ENCODE assay signal across 37 cellular contexts in the genomic region with DNA sequence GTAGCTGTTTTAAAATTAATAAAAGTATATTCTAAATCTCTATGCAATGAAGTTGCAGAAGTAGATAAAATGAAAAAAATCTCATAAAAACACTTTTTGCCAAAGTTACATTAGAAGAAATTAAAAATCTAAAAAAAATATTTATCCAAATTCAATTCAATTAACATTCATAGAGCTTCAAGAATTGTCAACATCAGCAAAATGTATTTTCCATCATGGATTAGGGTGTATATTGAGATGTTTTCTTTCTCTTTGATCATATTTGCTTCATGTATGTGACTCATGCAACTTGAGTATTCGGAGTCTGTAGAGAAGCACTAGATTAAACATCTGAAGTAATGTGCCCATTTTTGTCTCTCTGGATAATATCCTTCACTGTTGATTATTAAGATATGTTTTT.
"Had no signal": no experiment of that assay in that cellular context is flagged by ENCODE, and none has a peak within 500 bp of the region (broad histone marks: within the 10 kb centered on the region; RNA-seq: fewer than 3 reads in every experiment).

No MANE protein-coding gene starts in this region.

- H3K27ac Mint-ChIP-seq: activated B cell treated with CpG ODN at 0.5 μM for 24 hours; activated CD4-positive, alpha-beta memory T cell treated with anti-CD3 and anti-CD28 coated beads, Interleukin-2, amount 10 ng/mL, durations not matched to agents 7 days and 5 days; activated CD4-positive, alpha-beta T cell treated with anti-CD3 and anti-CD28 coated beads for 36 hours; activated CD4-positive, alpha-beta T cell treated with anti-CD3 and anti-CD28 coated beads, Interleukin-2, amount 10 ng/mL, durations not matched to agents 7 days and 5 days; activated CD8-positive, alpha-beta memory T cell treated with anti-CD3 and anti-CD28 coated beads, Interleukin-2, amount 10 ng/mL, durations not matched to agents 7 days and 5 days; activated CD8-positive, alpha-beta T cell treated with anti-CD3 and anti-CD28 coated beads, Interleukin-2, amount 10 ng/mL, durations not matched to agents 7 days and 5 days; activated naive CD4-positive, alpha-beta T cell treated with anti-CD3 and anti-CD28 coated beads, Interleukin-2, amount 10 ng/mL, durations not matched to agents 7 days and 5 days; activated naive CD4-positive, alpha-beta T cell treated with anti-CD3 and anti-CD28 coated beads, Interleukin-2, amount 50 U/mL, for 24 hours; activated naive CD8-positive, alpha-beta T cell; activated naive CD8-positive, alpha-beta T cell treated with anti-CD3 and anti-CD28 coated beads, Interleukin-2, amount 10 ng/mL, durations not matched to agents 7 days and 5 days; activated naive CD8-positive, alpha-beta T cell treated with anti-CD3 and anti-CD28 coated beads, Interleukin-2, amount 50 U/mL, for 24 hours; activated T-cell treated with anti-CD3 and anti-CD28 coated beads, Interleukin-2, amount 50 U/mL, for 24 hours; activated T-helper 2 cell treated with anti-CD3 and anti-CD28 coated beads, Interferon-gamma antibody, Interleukin-2, Interleukin-4, amounts not matched to agents 10 μg/mL and 5 μg/mL and 100 μg/mL, durations not matched to agents 14 hours and 24 hours and 36 hours; brain; T-helper 1 cell treated with Interleukin-12 subunit alpha and Interleukin-12 subunit beta and Interleukin-4 antibody, amounts not matched to agents 30 μg/mL and 1 μg/mL, for 36 hours; T-helper 2 cell treated with Interferon-gamma antibody and Interleukin-4, amounts not matched to agents 5 μg/mL and 100 μg/mL, for 36 hours had no signal

- H3K36me3 Mint-ChIP-seq: activated CD8-positive, alpha-beta memory T cell treated with anti-CD3 and anti-CD28 coated beads, Interleukin-2, amount 10 ng/mL, durations not matched to agents 7 days and 5 days; activated naive CD4-positive, alpha-beta T cell treated with anti-CD3 and anti-CD28 coated beads, Interleukin-2, amount 10 ng/mL, durations not matched to agents 7 days and 5 days; activated naive CD4-positive, alpha-beta T cell treated with anti-CD3 and anti-CD28 coated beads, Interleukin-2, amount 50 U/mL, for 24 hours; activated naive CD8-positive, alpha-beta T cell; activated naive CD8-positive, alpha-beta T cell treated with anti-CD3 and anti-CD28 coated beads, Interleukin-2, amount 10 ng/mL, durations not matched to agents 7 days and 5 days; brain had no signal

- H3K9me3 ChIP-seq: ascending aorta had no signal

- ATAC-seq: activated CD4-positive, alpha-beta T cell treated with anti-CD3 and anti-CD28 coated beads for 36 hours; activated CD4-positive, CD25-positive, alpha-beta regulatory T cell treated with anti-CD3 and anti-CD28 coated beads, Interleukin-2, amount 50 U/mL, for 24 hours; activated CD8-positive, alpha-beta memory T cell treated with anti-CD3 and anti-CD28 coated beads, Interleukin-2, amount 10 ng/mL, durations not matched to agents 7 days and 5 days; activated CD8-positive, alpha-beta T cell treated with anti-CD3 and anti-CD28 coated beads, Interleukin-2, amount 10 ng/mL, durations not matched to agents 7 days and 5 days; activated naive CD8-positive, alpha-beta T cell treated with anti-CD3 and anti-CD28 coated beads, Interleukin-2, amount 50 U/mL, for 24 hours had no signal

- H3K4me3 Mint-ChIP-seq: activated B cell treated with CpG ODN at 0.5 μM for 24 hours; activated CD4-positive, alpha-beta memory T cell treated with anti-CD3 and anti-CD28 coated beads, Interleukin-2, amount 10 ng/mL, durations not matched to agents 7 days and 5 days; activated CD4-positive, alpha-beta T cell treated with anti-CD3 and anti-CD28 coated beads for 36 hours; activated CD4-positive, alpha-beta T cell treated with anti-CD3 and anti-CD28 coated beads, Interleukin-2, amount 10 ng/mL, durations not matched to agents 7 days and 5 days; activated CD8-positive, alpha-beta memory T cell treated with anti-CD3 and anti-CD28 coated beads, Interleukin-2, amount 10 ng/mL, durations not matched to agents 7 days and 5 days; activated CD8-positive, alpha-beta T cell treated with anti-CD3 and anti-CD28 coated beads, Interleukin-2, amount 10 ng/mL, durations not matched to agents 7 days and 5 days; activated naive CD4-positive, alpha-beta T cell treated with anti-CD3 and anti-CD28 coated beads, Interleukin-2, amount 10 ng/mL, durations not matched to agents 7 days and 5 days; activated naive CD4-positive, alpha-beta T cell treated with anti-CD3 and anti-CD28 coated beads, Interleukin-2, amount 50 U/mL, for 24 hours; activated naive CD8-positive, alpha-beta T cell; activated naive CD8-positive, alpha-beta T cell treated with anti-CD3 and anti-CD28 coated beads, Interleukin-2, amount 10 ng/mL, durations not matched to agents 7 days and 5 days; activated naive CD8-positive, alpha-beta T cell treated with anti-CD3 and anti-CD28 coated beads, Interleukin-2, amount 50 U/mL, for 24 hours; activated T-cell treated with anti-CD3 and anti-CD28 coated beads, Interleukin-2, amount 50 U/mL, for 24 hours; brain; central memory CD8-positive, alpha-beta T cell; T-helper 1 cell treated with Interleukin-12 subunit alpha and Interleukin-12 subunit beta and Interleukin-4 antibody, amounts not matched to agents 30 μg/mL and 1 μg/mL, for 36 hours; T-helper 2 cell treated with Interferon-gamma antibody and Interleukin-4, amounts not matched to agents 5 μg/mL and 100 μg/mL, for 36 hours had no signal

- H3K27me3 ChIP-seq: ascending aorta, cardiac muscle cell had no signal

- H3K4me3 ChIP-seq: ascending aorta, cardiac muscle cell had no signal

- H3K27ac ChIP-seq: ascending aorta, cardiac muscle cell, VCaP had no signal

- H3K4me1 ChIP-seq: ascending aorta had no signal

- H3K9me3 Mint-ChIP-seq: activated B cell treated with CpG ODN at 0.5 μM for 24 hours; activated CD4-positive, alpha-beta memory T cell treated with anti-CD3 and anti-CD28 coated beads, Interleukin-2, amount 10 ng/mL, durations not matched to agents 7 days and 5 days; activated CD4-positive, alpha-beta T cell treated with anti-CD3 and anti-CD28 coated beads, Interleukin-2, amount 10 ng/mL, durations not matched to agents 7 days and 5 days; activated naive CD4-positive, alpha-beta T cell treated with anti-CD3 and anti-CD28 coated beads, Interleukin-2, amount 10 ng/mL, durations not matched to agents 7 days and 5 days; activated naive CD8-positive, alpha-beta T cell treated with anti-CD3 and anti-CD28 coated beads, Interleukin-2, amount 10 ng/mL, durations not matched to agents 7 days and 5 days; activated naive CD8-positive, alpha-beta T cell treated with anti-CD3 and anti-CD28 coated beads, Interleukin-2, amount 50 U/mL, for 24 hours; activated T-cell treated with anti-CD3 and anti-CD28 coated beads, Interleukin-2, amount 50 U/mL, for 24 hours; activated T-helper 2 cell treated with anti-CD3 and anti-CD28 coated beads, Interferon-gamma antibody, Interleukin-2, Interleukin-4, amounts not matched to agents 10 μg/mL and 5 μg/mL and 100 μg/mL, durations not matched to agents 14 hours and 24 hours and 36 hours; central memory CD8-positive, alpha-beta T cell; T-helper 2 cell treated with Interferon-gamma antibody and Interleukin-4, amounts not matched to agents 5 μg/mL and 100 μg/mL, for 36 hours had no signal

- DNase-seq: activated B cell treated with CpG ODN at 0.5 μM for 24 hours; activated CD4-positive, alpha-beta memory T cell treated with anti-CD3 and anti-CD28 coated beads, Interleukin-2, amount 10 ng/mL, durations not matched to agents 7 days and 5 days; activated CD4-positive, alpha-beta T cell treated with anti-CD3 and anti-CD28 coated beads for 1 hour; activated CD4-positive, alpha-beta T cell treated with anti-CD3 and anti-CD28 coated beads for 36 hours; activated CD4-positive, alpha-beta T cell treated with anti-CD3 and anti-CD28 coated beads for 48 hours; activated CD4-positive, alpha-beta T cell treated with anti-CD3 and anti-CD28 coated beads, Interleukin-2, amount 10 ng/mL, durations not matched to agents 7 days and 5 days; activated CD4-positive, alpha-beta T cell treated with anti-CD3 and anti-CD28 coated beads, Interleukin-2, amount 50 U/mL, for 48 hours; activated CD8-positive, alpha-beta memory T cell treated with anti-CD3 and anti-CD28 coated beads for 24 hours; activated CD8-positive, alpha-beta memory T cell treated with anti-CD3 and anti-CD28 coated beads, Interleukin-2, amount 10 ng/mL, durations not matched to agents 7 days and 5 days; activated CD8-positive, alpha-beta memory T cell treated with anti-CD3 and anti-CD28 coated beads, Interleukin-2, amount 50 U/mL, for 48 hours; activated CD8-positive, alpha-beta T cell treated with anti-CD3 and anti-CD28 coated beads, Interleukin-2, amount 10 ng/mL, durations not matched to agents 7 days and 5 days; activated effector memory CD4-positive, alpha-beta T cell treated with Interleukin-2 at 50 U/mL for 16 hours; activated gamma-delta T cell; activated naive CD4-positive, alpha-beta T cell treated with anti-CD3 and anti-CD28 coated beads, Interleukin-2, amount 10 ng/mL, durations not matched to agents 7 days and 5 days; activated naive CD4-positive, alpha-beta T cell treated with Interleukin-2 at 50 U/mL for 16 hours; activated naive CD8-positive, alpha-beta T cell treated with anti-CD3 and anti-CD28 coated beads, Interleukin-2, amount 10 ng/mL, durations not matched to agents 7 days and 5 days; activated naive CD8-positive, alpha-beta T cell treated with anti-CD3 and anti-CD28 coated beads, Interleukin-2, amount 50 U/mL, for 24 hours; activated T-cell treated with anti-CD3 and anti-CD28 coated beads, Interleukin-2, amount 50 U/mL, for 24 hours; activated T-cell treated with anti-CD3 and anti-CD28 coated beads, Interleukin-2, amount 50 U/mL, for 48 hours; amygdala; anterior cingulate cortex; caudate nucleus; cerebellar nuclear complex; T-helper 2 cell; T-helper 9 cell had no signal

- H3K4me1 Mint-ChIP-seq: activated B cell treated with CpG ODN at 0.5 μM for 24 hours; activated CD4-positive, alpha-beta memory T cell treated with anti-CD3 and anti-CD28 coated beads, Interleukin-2, amount 10 ng/mL, durations not matched to agents 7 days and 5 days; activated CD4-positive, alpha-beta T cell treated with anti-CD3 and anti-CD28 coated beads for 36 hours; activated CD4-positive, alpha-beta T cell treated with anti-CD3 and anti-CD28 coated beads, Interleukin-2, amount 10 ng/mL, durations not matched to agents 7 days and 5 days; activated CD8-positive, alpha-beta memory T cell treated with anti-CD3 and anti-CD28 coated beads, Interleukin-2, amount 10 ng/mL, durations not matched to agents 7 days and 5 days; activated naive CD4-positive, alpha-beta T cell treated with anti-CD3 and anti-CD28 coated beads, Interleukin-2, amount 10 ng/mL, durations not matched to agents 7 days and 5 days; activated naive CD4-positive, alpha-beta T cell treated with anti-CD3 and anti-CD28 coated beads, Interleukin-2, amount 50 U/mL, for 24 hours; activated naive CD8-positive, alpha-beta T cell treated with anti-CD3 and anti-CD28 coated beads, Interleukin-2, amount 10 ng/mL, durations not matched to agents 7 days and 5 days; activated naive CD8-positive, alpha-beta T cell treated with anti-CD3 and anti-CD28 coated beads, Interleukin-2, amount 50 U/mL, for 24 hours; central memory CD8-positive, alpha-beta T cell had no signal

- H3K27me3 Mint-ChIP-seq: activated B cell treated with CpG ODN at 0.5 μM for 24 hours; activated CD4-positive, alpha-beta memory T cell treated with anti-CD3 and anti-CD28 coated beads, Interleukin-2, amount 10 ng/mL, durations not matched to agents 7 days and 5 days; activated CD4-positive, alpha-beta T cell treated with anti-CD3 and anti-CD28 coated beads for 36 hours; activated CD4-positive, alpha-beta T cell treated with anti-CD3 and anti-CD28 coated beads, Interleukin-2, amount 10 ng/mL, durations not matched to agents 7 days and 5 days; activated CD8-positive, alpha-beta memory T cell treated with anti-CD3 and anti-CD28 coated beads, Interleukin-2, amount 10 ng/mL, durations not matched to agents 7 days and 5 days; activated naive CD4-positive, alpha-beta T cell treated with anti-CD3 and anti-CD28 coated beads, Interleukin-2, amount 10 ng/mL, durations not matched to agents 7 days and 5 days; activated naive CD4-positive, alpha-beta T cell treated with anti-CD3 and anti-CD28 coated beads, Interleukin-2, amount 50 U/mL, for 24 hours; activated naive CD8-positive, alpha-beta T cell; activated naive CD8-positive, alpha-beta T cell treated with anti-CD3 and anti-CD28 coated beads, Interleukin-2, amount 10 ng/mL, durations not matched to agents 7 days and 5 days; activated naive CD8-positive, alpha-beta T cell treated with anti-CD3 and anti-CD28 coated beads, Interleukin-2, amount 50 U/mL, for 24 hours; activated T-cell treated with anti-CD3 and anti-CD28 coated beads, Interleukin-2, amount 50 U/mL, for 24 hours; brain; central memory CD8-positive, alpha-beta T cell had no signal

- H3K36me3 ChIP-seq: ascending aorta, cardiac muscle cell had no signal

- FAIRE-seq: bronchial epithelial cell had no signal
